Comparison of ENCODE assay signal across 21 cellular contexts in the genomic region with DNA sequence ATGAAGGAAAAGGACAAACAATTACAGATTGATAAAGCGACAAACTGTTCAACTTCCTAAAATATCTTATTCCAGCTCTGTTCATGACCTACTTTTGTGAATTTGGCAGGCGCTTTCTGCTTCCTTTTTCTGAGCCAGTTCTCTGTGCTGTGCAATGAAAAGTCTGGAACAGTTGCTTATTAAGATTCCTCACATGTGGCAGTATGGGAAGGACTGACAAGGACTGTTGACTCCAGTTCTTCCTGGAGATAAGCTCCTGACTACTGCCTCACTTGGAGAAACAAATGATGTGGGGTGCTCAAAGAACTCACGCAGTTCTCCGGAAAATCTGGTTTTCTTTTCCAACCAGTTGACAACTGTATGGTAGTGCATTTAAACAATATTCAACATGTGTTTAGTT. TPM values are rescaled to one million over a fixed set of nuclear protein-coding genes. Genes with fewer than 3 reads are reported as not detected.
DNase-seq lines count a peak whose midpoint lies in the region; ATAC-seq and TF ChIP-seq lines count a peak whose summit lies in the region.
"Had no signal": no experiment of that assay in that cellular context is flagged by ENCODE, and none has a peak within 500 bp of the region (broad histone marks: within the 10 kb centered on the region; RNA-seq: fewer than 3 reads in every experiment).

No MANE protein-coding gene starts in this region.

- H3K27ac ChIP-seq in cingulate gyrus (ENCODE audit: low read depth, low read length): peak overlapping the region; percentile 80
- H3K27ac ChIP-seq: neutrophil, VCaP had no signal

- intact Hi-C loops in left ventricle myocardium superior (cut with micrococcal nuclease): no loop called here

- no peak for TF ChIP-seq CTCF in omental fat pad (IDR thresholded peaks at IDR 0.05)

- no peak for DNase-seq in left ventricle myocardium superior
- no peak for DNase-seq in omental fat pad (ENCODE audit: low spot score)
- DNase-seq in ureter (ENCODE audit: low spot score): peak; percentile 55
- no peak for DNase-seq in 8988T
- DNase-seq in AG20443 (ENCODE audit: low spot score): no peak
- DNase-seq: activated CD8-positive, alpha-beta T cell treated with anti-CD3 and anti-CD28 coated beads for 36 hours; activated T-cell treated with anti-CD3 and anti-CD28 coated beads, Interleukin-2, amount 50 U/mL, for 4 hours; BE2C; mucosa of descending colon; MV-4-11; NCI-H2081; NCI-H524 treated with DMSO at 0.1 percent for 48 hours; SHP77 treated with DMSO at 0.1 percent for 48 hours; stimulated activated CD4-positive, alpha-beta T cell treated with anti-CD3 and anti-CD28 coated beads, Interleukin-4, amount 100 ng/mL, for 1 hour had no signal

- ATAC-seq in left ventricle myocardium superior: peak; percentile 94
- ATAC-seq in omental fat pad (ENCODE audit: low FRiP score): peak; percentile 54
- no peak for ATAC-seq in HG02852 (IDR thresholded peaks at IDR 0.05; ENCODE audit: unreplicated experiment)
- ATAC-seq: activated CD8-positive, alpha-beta T cell treated with anti-CD3 and anti-CD28 coated beads for 36 hours; activated T-cell treated with anti-CD3 and anti-CD28 coated beads, Interleukin-2, amount 50 U/mL, for 4 hours; esophagus mucosa; mucosa of descending colon had no signal

RNA-seq across cellular contexts. Expression of a gene that starts 58.3 kb away (rescaled TPM):
- total RNA-seq in left ventricle myocardium superior (not detected), omental fat pad (not detected), ureter (not detected)
- total RNA-seq: activated CD8-positive, alpha-beta T cell treated with anti-CD3 and anti-CD28 coated beads for 36 hours; activated T-cell treated with anti-CD3 and anti-CD28 coated beads, Interleukin-2, amount 50 U/mL, for 4 hours; esophagus mucosa; mucosa of descending colon; subcutaneous adipose tissue; T-helper 1 cell treated with Interleukin-12 subunit alpha and Interleukin-12 subunit beta and Interleukin-4 antibody, amounts not matched to agents 30 ng/mL and 1 ng/mL, for 36 hours had no signal
